21 cellular contexts compared by ENCODE assay signal in genomic region chr1:73401666-73402065, GRCh38.
DNase-seq lines count a peak whose midpoint lies in the region; ATAC-seq and TF ChIP-seq lines count a peak whose summit lies in the region.
"Had no signal": no experiment of that assay in that cellular context is flagged by ENCODE, and none has a peak within 500 bp of the region (broad histone marks: within the 10 kb centered on the region; RNA-seq: fewer than 3 reads in every experiment).

No MANE protein-coding gene starts in this region.

- H3K9me3 Mint-ChIP-seq in GM23338, result no peaks in the 10 kb centered on the region
- H3K9me3 Mint-ChIP-seq: CD8-positive, alpha-beta T cell had no signal

- WGBS in body of pancreas, 2 donors, result 63 to 64% methylated on average over 2 of the region's 2 CpGs

- H3K36me3 ChIP-seq in A673 (ENCODE audit: insufficient read depth, low read length, poor library complexity, severe bottlenecking) (no peaks in the 10 kb centered on the region), GM23338 (ENCODE audit: insufficient read depth) (no peaks in the 10 kb centered on the region), body of pancreas (replicated peaks in 1 of 2; ENCODE audit: insufficient read depth in 1 of 2, low read depth in 2 of 2) (no peaks in the 10 kb centered on the region)
- H3K36me3 ChIP-seq: esophagus muscularis mucosa, gastroesophageal sphincter, sigmoid colon had no signal

- TF ChIP-seq CTCF in A673 (conservative IDR thresholded peaks at IDR 0.05; ENCODE audit: low read depth, low read length) (0 out of 2 replicates have a peak, but pooled peaks have one; percentile 17), GM23338 (conservative IDR thresholded peaks at IDR 0.05; ENCODE audit: low read depth in 2 of 2) (peak; percentile 49 to 78), body of pancreas (IDR thresholded peaks at IDR 0.05) (no peak)

- H3K9me2 ChIP-seq in GM23338 (ENCODE audit: insufficient read depth), result no peaks in the 10 kb centered on the region

- no peaks in the 10 kb centered on the region for H3K36me3 Mint-ChIP-seq in GM23338 (ENCODE audit: low read depth)
- H3K36me3 Mint-ChIP-seq: activated naive CD8-positive, alpha-beta T cell; CD8-positive, alpha-beta T cell had no signal

- H3K27me3 Mint-ChIP-seq in GM23338 (ENCODE audit: insufficient read depth, low read depth, poor library complexity), result no peaks in the 10 kb centered on the region
- H3K27me3 Mint-ChIP-seq: activated naive CD8-positive, alpha-beta T cell had no signal

- no peak for TF ChIP-seq POLR2A in body of pancreas (IDR thresholded peaks at IDR 0.05)

- DNase-seq in A673 (ENCODE audit: low spot score) (no peak), GM23338 (ENCODE audit: low spot score) (peak; percentile 59), NCI-H69 (lab: John Stamatoyannopoulos, UW) (peak; percentile 11), iPS DF 4.7 (ENCODE audit: extremely low read depth, low spot score) (peak; percentile 19), body of pancreas (no peak)
- DNase-seq in activated naive CD4-positive, alpha-beta T cell treated with Interleukin-2 at 50 U/mL for 16 hours, result no peak
- DNase-seq: CD8-positive, alpha-beta T cell; DND-41; effector CD4-positive, alpha-beta T cell; left cardiac atrium; natural killer cell; NCI-H1092; NCI-H2029 treated with DMSO at 0.1 percent for 48 hours; NCI-H446 treated with DMSO at 0.1 percent for 48 hours; posterior cingulate gyrus; sigmoid colon had no signal

- no peak overlapping the region for H3K27ac Mint-ChIP-seq in GM23338
- H3K27ac Mint-ChIP-seq: activated naive CD8-positive, alpha-beta T cell; CD8-positive, alpha-beta T cell; natural killer cell had no signal

- H3K79me2 ChIP-seq in GM23338 (replicated peaks; ENCODE audit: insufficient read depth), result no peaks in the 10 kb centered on the region

- intact Hi-C loops in A673 (cut with micrococcal nuclease; ENCODE audit: unreplicated experiment) (no loop called here), body of pancreas (cut with DNase I) (no loop called here)

- H3K9me3 ChIP-seq in A673 (ENCODE audit: low read depth, low read length, poor library complexity, severe bottlenecking), result no peaks in the 10 kb centered on the region
- H3K9me3 ChIP-seq in body of pancreas, result no peaks in the 10 kb centered on the region
- H3K9me3 ChIP-seq: esophagus muscularis mucosa, gastroesophageal sphincter, sigmoid colon had no signal

- no peak overlapping the region for H3K4me2 ChIP-seq in GM23338

- BruUV-seq in A673 (replicated peaks; lab: Mats Ljungman, UMichigan), result no TSS peak

- H3K4me1 ChIP-seq in A673 (ENCODE audit: insufficient read depth, low read length, poor library complexity, severe bottlenecking) (no peaks in the 10 kb centered on the region), GM23338 (ENCODE audit: insufficient read depth) (no peaks in the 10 kb centered on the region), body of pancreas (no peaks in the 10 kb centered on the region)
- H3K4me1 ChIP-seq: esophagus muscularis mucosa, gastroesophageal sphincter, sigmoid colon had no signal

- H3K27ac ChIP-seq in A673 (ENCODE audit: low read depth, low read length, poor library complexity, severe bottlenecking) (no peak overlapping the region), GM23338 (ENCODE audit: low read depth) (no peak overlapping the region), body of pancreas (no peak overlapping the region)
- H3K27ac ChIP-seq: esophagus muscularis mucosa, gastroesophageal sphincter, sigmoid colon had no signal

- ATAC-seq in GM23338 (peak; percentile 91), GM19455 (IDR thresholded peaks at IDR 0.05; ENCODE audit: unreplicated experiment) (no peak), body of pancreas (no peak), GM21360 (IDR thresholded peaks at IDR 0.05; ENCODE audit: unreplicated experiment) (no peak)
- ATAC-seq: CD8-positive, alpha-beta T cell; gastroesophageal sphincter; left cardiac atrium; natural killer cell had no signal

- CTCF ChIA-PET in A673 (lab: Charles Lee), result no interaction called here

- no peak overlapping the region for H3K4me3 Mint-ChIP-seq in GM23338
- H3K4me3 Mint-ChIP-seq: activated naive CD8-positive, alpha-beta T cell; CD8-positive, alpha-beta T cell; natural killer cell had no signal

- no peaks in the 10 kb centered on the region for H3K4me1 Mint-ChIP-seq in GM23338
- H3K4me1 Mint-ChIP-seq: natural killer cell had no signal

- H3K4me3 ChIP-seq in A673 (ENCODE audit: low read depth, low read length, poor library complexity, severe bottlenecking) (no peak overlapping the region), GM23338 (no peak overlapping the region), body of pancreas (no peak overlapping the region)
- H3K4me3 ChIP-seq: esophagus muscularis mucosa, gastroesophageal sphincter, sigmoid colon had no signal

- no peaks in the 10 kb centered on the region for H4K20me1 ChIP-seq in GM23338 (replicated peaks; ENCODE audit: insufficient read depth)

- peak overlapping the region; percentile 67; the same call in 1 of the 2 replicates for H2AFZ ChIP-seq in GM23338

- POLR2A ChIA-PET in A673 (lab: Charles Lee; ENCODE audit: low non-redundant PET), result no interaction called here

- H3K27me3 ChIP-seq in A673 (replicated peaks; ENCODE audit: insufficient read depth, low read depth, low read length, poor library complexity) (no peaks in the 10 kb centered on the region), GM23338 (ENCODE audit: insufficient read depth) (no peaks in the 10 kb centered on the region), body of pancreas (no peaks in the 10 kb centered on the region)
- H3K27me3 ChIP-seq: esophagus muscularis mucosa, gastroesophageal sphincter, sigmoid colon had no signal

- no peaks in the 10 kb centered on the region for H3F3A ChIP-seq in GM23338 (replicated peaks; ENCODE audit: low read depth)

TF ChIP-seq in GM23338, 12 proteins besides CTCF, POLR2A, EP300 and RAD21 (continues in another document):
- TF ChIP-seq EZH2 (IDR thresholded peaks at IDR 0.05; ENCODE audit: low read depth, unreplicated experiment), result no peak
- no peak for TF ChIP-seq POLR2AphosphoS5 (IDR thresholded peaks at IDR 0.05; ENCODE audit: low read depth)
- TF ChIP-seq ZNF114 (CRISPR knock-in tag; IDR thresholded peaks at IDR 0.05), result no peak
- no peak for TF ChIP-seq NANOG (IDR thresholded peaks at IDR 0.05; ENCODE audit: borderline replicate concordance)
- TF ChIP-seq STAT1 (IDR thresholded peaks at IDR 0.05; ENCODE audit: unreplicated experiment), result no peak
- TF ChIP-seq JUNB (IDR thresholded peaks at IDR 0.05; ENCODE audit: unreplicated experiment), result no peak
- no peak for TF ChIP-seq ZNF462 (CRISPR knock-in tag; IDR thresholded peaks at IDR 0.05)
- no peak for TF ChIP-seq EZH2phosphoT487 (IDR thresholded peaks at IDR 0.05; ENCODE audit: unreplicated experiment)

Comparison
In these comparisons a context has a peak if more than half of its experiments do, and no peak if none do; other contexts are left out.
1. DNase-seq: peak in GM23338 (single experiment), NCI-H69 (single experiment) and iPS DF 4.7 (single experiment); none in A673 (single experiment), body of pancreas (0 of 4) and activated naive CD4-positive, alpha-beta T cell treated with Interleukin-2 at 50 U/mL for 16 hours (single experiment).
2. CTCF ChIP-seq: peak in A673 (single experiment) and GM23338 (2 of 2); none in body of pancreas (0 of 7).